18 cellular contexts compared by ENCODE assay signal in genomic region chr20:51206032-51206662, GRCh38.
"Had no signal": no experiment of that assay in that cellular context is flagged by ENCODE, and none has a peak within 500 bp of the region (broad histone marks: within the 10 kb centered on the region; RNA-seq: fewer than 3 reads in every experiment).

No MANE protein-coding gene starts in this region.

- H3K9me3 Mint-ChIP-seq: activated naive CD4-positive, alpha-beta T cell treated with anti-CD3 and anti-CD28 coated beads, Interleukin-2, amount 50 U/mL, for 72 hours; activated T-cell treated with anti-CD3 and anti-CD28 coated beads, Interleukin-2, amount 50 U/mL, for 24 hours; central memory CD8-positive, alpha-beta T cell; nephron progenitor cell had no signal

- H3K27ac ChIP-seq: body of pancreas, gastrocnemius medialis, parathyroid adenoma, stomach, uterus had no signal

- H3K27ac Mint-ChIP-seq: activated CD8-positive, alpha-beta memory T cell treated with anti-CD3 and anti-CD28 coated beads, Interleukin-2, amount 10 ng/mL, durations not matched to agents 7 days and 5 days; activated naive CD4-positive, alpha-beta T cell treated with anti-CD3 and anti-CD28 coated beads, Interleukin-2, amount 50 U/mL, for 72 hours; activated T-cell treated with anti-CD3 and anti-CD28 coated beads, Interleukin-2, amount 50 U/mL, for 24 hours; nephron progenitor cell had no signal

- H3K4me1 Mint-ChIP-seq: activated CD8-positive, alpha-beta memory T cell treated with anti-CD3 and anti-CD28 coated beads, Interleukin-2, amount 10 ng/mL, durations not matched to agents 7 days and 5 days; central memory CD8-positive, alpha-beta T cell had no signal

- H3K36me3 Mint-ChIP-seq: activated CD8-positive, alpha-beta memory T cell treated with anti-CD3 and anti-CD28 coated beads, Interleukin-2, amount 10 ng/mL, durations not matched to agents 7 days and 5 days; activated naive CD4-positive, alpha-beta T cell treated with anti-CD3 and anti-CD28 coated beads, Interleukin-2, amount 50 U/mL, for 72 hours had no signal

- H3K27me3 ChIP-seq: body of pancreas, gastrocnemius medialis, uterus had no signal

- H3K4me3 ChIP-seq: body of pancreas, gastrocnemius medialis, stomach, uterus had no signal

- H3K4me3 Mint-ChIP-seq: activated CD8-positive, alpha-beta memory T cell treated with anti-CD3 and anti-CD28 coated beads, Interleukin-2, amount 10 ng/mL, durations not matched to agents 7 days and 5 days; activated T-cell treated with anti-CD3 and anti-CD28 coated beads, Interleukin-2, amount 50 U/mL, for 24 hours; central memory CD8-positive, alpha-beta T cell; nephron progenitor cell had no signal

- H3K4me1 ChIP-seq: body of pancreas, gastrocnemius medialis, parathyroid adenoma, stomach, uterus had no signal

- H2AFZ ChIP-seq: parathyroid adenoma had no signal

- H3K9ac ChIP-seq: parathyroid adenoma had no signal

- H3K36me3 ChIP-seq: gastrocnemius medialis, stomach, uterus had no signal

- ATAC-seq: activated CD8-positive, alpha-beta memory T cell treated with anti-CD3 and anti-CD28 coated beads, Interleukin-2, amount 10 ng/mL, durations not matched to agents 7 days and 5 days; activated naive CD4-positive, alpha-beta T cell treated with anti-CD3 and anti-CD28 coated beads, Interleukin-2, amount 50 U/mL, for 72 hours; body of pancreas; gastrocnemius medialis; left ventricle myocardium superior had no signal

- H3K79me2 ChIP-seq: parathyroid adenoma had no signal

- H3K9me3 ChIP-seq: body of pancreas, gastrocnemius medialis, stomach, uterus had no signal

- DNase-seq: activated CD4-positive, alpha-beta T cell treated with anti-CD3 and anti-CD28 coated beads for 1 hour; activated CD4-positive, alpha-beta T cell treated with anti-CD3 and anti-CD28 coated beads, Interleukin-2, amount 50 U/mL, for 48 hours; activated CD8-positive, alpha-beta memory T cell treated with anti-CD3 and anti-CD28 coated beads, Interleukin-2, amount 10 ng/mL, durations not matched to agents 7 days and 5 days; activated effector memory CD4-positive, alpha-beta T cell treated with anti-CD3 and anti-CD28 coated beads, Interleukin-2, amount 50 U/mL, for 16 hours; activated T-cell treated with anti-CD3 and anti-CD28 coated beads, Interleukin-2, amount 50 U/mL, for 24 hours; amniotic stem cell; body of pancreas; cortex of kidney; effector CD8-positive, alpha-beta T cell; gastrocnemius medialis; left ventricle myocardium superior; nephron progenitor cell; stimulated activated CD4-positive, alpha-beta T cell treated with anti-CD3 and anti-CD28 coated beads, Interleukin-4, amount 100 ng/mL, for 4 hours; stomach; uterus had no signal
